Comparison of ENCODE assay signal across 10 cellular contexts in the genomic region with DNA sequence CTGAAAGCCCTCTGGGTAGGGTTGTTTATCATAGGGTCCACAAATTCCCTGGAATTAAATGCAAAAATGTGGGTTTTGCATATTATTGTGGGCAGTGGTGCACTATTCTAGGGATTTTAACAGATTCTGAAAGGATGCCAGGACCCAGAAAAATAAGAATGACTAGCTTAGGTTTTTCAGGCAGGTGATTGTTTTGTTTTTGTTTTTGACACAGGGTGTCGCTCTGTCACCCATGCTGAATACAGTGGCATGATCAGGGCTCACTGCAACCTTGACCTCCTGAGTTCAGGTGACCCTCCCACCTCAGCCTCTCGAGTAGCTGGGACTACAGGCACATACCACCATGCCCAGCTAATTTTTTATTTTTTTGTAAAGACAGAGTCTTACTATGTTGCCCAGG. TPM values are rescaled to one million over a fixed set of nuclear protein-coding genes. Genes with fewer than 3 reads are reported as not detected.
DNase-seq lines count a peak whose midpoint lies in the region; TF ChIP-seq lines count a peak whose summit lies in the region.
"Had no signal": no experiment of that assay in that cellular context is flagged by ENCODE, and none has a peak within 500 bp of the region (broad histone marks: within the 10 kb centered on the region; RNA-seq: fewer than 3 reads in every experiment).

No MANE protein-coding gene starts in this region.

- H3K4me1 Mint-ChIP-seq in osteocyte (ENCODE audit: unreplicated experiment): peaks cover 38% of the 10 kb centered on the region

- no peaks in the 10 kb centered on the region for H3K36me3 Mint-ChIP-seq in osteocyte (ENCODE audit: unreplicated experiment)

- no peaks in the 10 kb centered on the region for H3K79me2 ChIP-seq in OCI-LY1 (ENCODE audit: insufficient read depth, low read length)

- H3K4me2 ChIP-seq in OCI-LY1 (ENCODE audit: low read length): no peak overlapping the region

- no peak overlapping the region for H3K9ac ChIP-seq in OCI-LY1 (ENCODE audit: low read length)

- no peaks in the 10 kb centered on the region for H3K36me3 ChIP-seq in OCI-LY1 (ENCODE audit: insufficient read depth, low read length)

- H3K27me3 ChIP-seq in OCI-LY1 (ENCODE audit: insufficient read depth, low read length): 0 out of 2 replicates have a peak, but pooled peaks cover 3% of the 10 kb centered on the region

- H3K27ac ChIP-seq in OCI-LY1 (ENCODE audit: low read depth, low read length, poor library complexity, severe bottlenecking): no peak overlapping the region
- peak overlapping the region; percentile 78 for H3K27ac ChIP-seq in epithelial cell of prostate

- peak overlapping the region; percentile 82 for H3K27ac Mint-ChIP-seq in osteocyte (ENCODE audit: unreplicated experiment)

- peak; percentile 19 for DNase-seq in ACHN
- no peak for DNase-seq in epithelial cell of prostate (ENCODE audit: low read depth, low spot score)
- DNase-seq in osteocyte (ENCODE audit: extremely low spot score, unreplicated experiment): no peak
- DNase-seq in UCSD-AML1 (lab: John Stamatoyannopoulos, UW; ENCODE audit: unreplicated experiment): no peak
- no peak for DNase-seq in NCI-H82 treated with DMSO at 0.1 percent for 48 hours (lab: John Stamatoyannopoulos, UW; ENCODE audit: unreplicated experiment)
- DNase-seq in activated naive CD4-positive, alpha-beta T cell treated with Interleukin-2 at 50 U/mL for 16 hours: no peak
- no peak for DNase-seq in NCI-H1105 (lab: John Stamatoyannopoulos, UW)
- DNase-seq: NCI-H2029 treated with DMSO at 0.1 percent for 48 hours had no signal

- TF ChIP-seq CTCF in OCI-LY1 (IDR thresholded peaks at IDR 0.05; ENCODE audit: low read length) (peak; percentile 36; the same call in 1 of the 2 replicates), osteocyte (IDR thresholded peaks at IDR 0.05) (no peak)

- no peak overlapping the region for H3K4me3 ChIP-seq in OCI-LY1 (ENCODE audit: low read depth, low read length, poor library complexity, severe bottlenecking)

- H3K9me2 ChIP-seq in OCI-LY1 (ENCODE audit: low read depth, low read length): no peaks in the 10 kb centered on the region

- no peak overlapping the region for H3K4me3 Mint-ChIP-seq in osteocyte (ENCODE audit: unreplicated experiment)

- H3F3A ChIP-seq in OCI-LY1 (ENCODE audit: insufficient read depth, low read length): no peaks in the 10 kb centered on the region

- no peaks in the 10 kb centered on the region for H3K27me3 Mint-ChIP-seq in osteocyte (ENCODE audit: unreplicated experiment)

- H3K9me3 ChIP-seq in OCI-LY1 (ENCODE audit: low read length): no peaks in the 10 kb centered on the region

- in situ Hi-C loops in ACHN (cut with HindIII; ENCODE audit: low pct_ligation_motif_present, low pct_unique_long_range_greater_than_20kb, low sequenced_read_pairs): no loop called here

- no peak overlapping the region for H2AFZ ChIP-seq in OCI-LY1 (ENCODE audit: low read length)

- H3K4me1 ChIP-seq in OCI-LY1 (ENCODE audit: insufficient read depth, low read length, severe bottlenecking): peaks cover 9% of the 10 kb centered on the region

- no peaks in the 10 kb centered on the region for H3K9me3 Mint-ChIP-seq in osteocyte (ENCODE audit: unreplicated experiment)

- H4K20me1 ChIP-seq in OCI-LY1 (ENCODE audit: insufficient read depth, low read length): no peaks in the 10 kb centered on the region

RNA-seq across cellular contexts. Expression of a gene that starts 19.2 kb away (rescaled TPM):
- 0.71 and 0.94 TPM in 2 replicates for total RNA-seq in osteocyte

RNA-seq across cellular contexts. Expression of a gene that starts 25.5 kb away (rescaled TPM):
- total RNA-seq in osteocyte: not detected in 2 replicates
- total RNA-seq: RPMI7951 had no signal

RNA-seq across cellular contexts. Expression of a gene that starts 48.0 kb away (rescaled TPM):
- total RNA-seq in osteocyte: not detected in 2 replicates
- total RNA-seq: RPMI7951 had no signal

RNA-seq across cellular contexts. Expression of a gene that starts 52.6 kb away (rescaled TPM):
- 3.6 and 4.2 TPM in 2 replicates for total RNA-seq in osteocyte
